Comparison of ENCODE assay signal across 1 cellular context in genomic region chr16:57283956-57284205, GRCh38.
TF ChIP-seq lines count a peak whose summit lies in the region.

No MANE protein-coding gene starts in this region.

TF ChIP-seq in GM23338, 12 proteins besides CTCF, POLR2A, EP300 and RAD21 (continued from another document):
- TF ChIP-seq ZNF462 (CRISPR knock-in tag; IDR thresholded peaks at IDR 0.05) (no peak), REST (IDR thresholded peaks at IDR 0.05; ENCODE audit: unreplicated experiment) (no peak), STAT1 (IDR thresholded peaks at IDR 0.05; ENCODE audit: unreplicated experiment) (no peak)
